In the genomic region with DNA sequence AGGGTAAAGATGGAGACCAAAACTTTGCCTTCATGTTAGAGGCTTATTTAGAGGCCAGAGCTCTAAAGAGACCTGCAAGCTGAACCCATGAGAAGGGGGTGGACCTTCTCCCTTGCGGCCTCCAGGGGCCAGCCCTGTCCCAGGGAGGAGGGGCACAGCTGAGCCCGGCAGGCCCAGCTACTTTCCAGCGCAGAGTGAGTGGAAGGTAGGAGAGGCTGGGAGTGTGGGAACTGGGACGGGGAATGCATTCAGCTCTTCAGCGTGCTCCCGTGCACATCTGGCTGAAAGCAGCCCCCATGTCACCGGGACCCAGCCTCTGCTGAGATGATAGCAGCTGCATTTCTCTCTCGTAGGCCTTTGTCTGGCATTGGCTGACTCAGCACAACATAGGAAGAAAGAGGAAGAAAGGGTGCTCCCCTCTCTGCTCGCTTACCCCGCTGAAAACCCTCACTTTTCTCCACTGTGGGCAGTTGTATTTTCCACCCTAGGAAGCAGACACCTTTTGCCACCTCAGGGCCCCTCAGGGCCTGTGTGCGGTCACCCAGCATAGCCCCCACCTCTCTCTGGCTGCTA, we compare ENCODE assay signal across 2 cellular contexts.
TF ChIP-seq lines count a peak whose summit lies in the region.

No MANE protein-coding gene starts in this region.

TF ChIP-seq in A549, 52 proteins besides CTCF, POLR2A, EP300 and RAD21:
- TF ChIP-seq MAFK (IDR thresholded peaks at IDR 0.05; ENCODE audit: partially characterized antibody): peak; percentile 58
- no peak for TF ChIP-seq HDAC2 (IDR thresholded peaks at IDR 0.05)

TF ChIP-seq in IMR-90, 13 proteins besides CTCF, POLR2A, EP300 and RAD21:
- no peak for TF ChIP-seq MAZ (IDR thresholded peaks at IDR 0.05; ENCODE audit: borderline replicate concordance, low read depth, low read length)
- peak; percentile 14; the same call in 1 of the 2 replicates for TF ChIP-seq MAFK (IDR thresholded peaks at IDR 0.05; ENCODE audit: low read depth, low read length)
TF ChIP-seq in IMR-90: peak in this region for 1.
